ENCODE assay signal across 3 cellular contexts in the genomic region with DNA sequence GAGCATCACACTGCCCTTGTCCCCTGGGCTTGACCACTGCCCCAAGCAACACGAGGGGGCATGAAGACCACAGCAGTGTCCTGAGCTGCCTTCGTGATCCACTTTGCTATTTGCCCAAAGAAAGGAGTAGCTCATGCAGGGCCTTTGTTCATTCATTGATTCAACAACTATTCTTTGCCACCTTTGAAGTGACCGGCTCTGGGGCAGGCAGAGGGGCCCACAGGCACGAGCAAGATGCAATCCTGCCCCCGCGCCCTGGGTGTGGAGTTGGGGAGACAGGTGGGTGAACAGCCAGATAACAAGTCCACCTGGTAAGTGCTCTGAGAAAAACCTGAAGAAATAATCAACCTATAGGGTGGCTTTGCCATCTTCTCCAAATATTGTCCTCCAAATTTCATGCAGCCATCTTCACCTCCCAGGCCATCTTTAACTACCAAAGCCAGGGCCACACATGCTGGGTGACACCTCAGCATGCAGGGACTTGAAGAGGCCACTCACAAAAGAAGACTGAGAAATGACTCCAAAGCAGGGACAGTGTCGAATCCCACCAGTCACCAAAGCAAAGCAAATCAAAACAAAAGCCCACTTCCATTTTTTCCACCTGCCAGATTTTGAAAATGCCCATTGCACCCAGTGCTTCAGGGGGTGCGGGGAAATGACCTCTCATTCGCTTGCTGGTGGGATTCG.
TF ChIP-seq lines count a peak whose summit lies in the region.

No MANE protein-coding gene starts in this region.

TF ChIP-seq in SK-N-SH, 30 proteins besides CTCF, POLR2A, EP300 and RAD21:
- TF ChIP-seq FOSL2 (IDR thresholded peaks at IDR 0.05; ENCODE audit: borderline replicate concordance, low read depth), result no peak
- TF ChIP-seq MEF2A (IDR thresholded peaks at IDR 0.05; ENCODE audit: borderline replicate concordance, low read depth), result no peak

TF ChIP-seq in SK-N-SH treated with all-trans-retinoic acid at 6 μM for 48 hours, 23 proteins besides CTCF, POLR2A, EP300 and RAD21:
- TF ChIP-seq GLIS3 (CRISPR knock-in tag; IDR thresholded peaks at IDR 0.05) (no peak), PPARA (CRISPR knock-in tag; IDR thresholded peaks at IDR 0.05; ENCODE audit: borderline replicate concordance) (no peak), CSDC2 (CRISPR knock-in tag; IDR thresholded peaks at IDR 0.05) (no peak), ZC3H10 (CRISPR knock-in tag; IDR thresholded peaks at IDR 0.05) (no peak), ESRRG (CRISPR knock-in tag; IDR thresholded peaks at IDR 0.05) (no peak), ZFP30 (CRISPR knock-in tag; IDR thresholded peaks at IDR 0.05) (no peak), ZFP3 (CRISPR knock-in tag; IDR thresholded peaks at IDR 0.05) (no peak), ZNF565 (CRISPR knock-in tag; conservative IDR thresholded peaks at IDR 0.05; ENCODE audit: low read depth) (no peak), OSR1 (CRISPR knock-in tag; IDR thresholded peaks at IDR 0.05) (no peak), ARNTL (CRISPR knock-in tag; IDR thresholded peaks at IDR 0.05; ENCODE audit: borderline replicate concordance, low read depth) (no peak), ZNF8 (CRISPR knock-in tag; IDR thresholded peaks at IDR 0.05) (no peak), ZNF70 (CRISPR knock-in tag; IDR thresholded peaks at IDR 0.05) (no peak), SNAI2 (CRISPR knock-in tag; IDR thresholded peaks at IDR 0.05) (no peak), ISL1 (CRISPR knock-in tag; IDR thresholded peaks at IDR 0.05) (no peak), TCF4 (CRISPR knock-in tag; IDR thresholded peaks at IDR 0.05; ENCODE audit: borderline replicate concordance) (no peak)
- TF ChIP-seq, protein P1, sequence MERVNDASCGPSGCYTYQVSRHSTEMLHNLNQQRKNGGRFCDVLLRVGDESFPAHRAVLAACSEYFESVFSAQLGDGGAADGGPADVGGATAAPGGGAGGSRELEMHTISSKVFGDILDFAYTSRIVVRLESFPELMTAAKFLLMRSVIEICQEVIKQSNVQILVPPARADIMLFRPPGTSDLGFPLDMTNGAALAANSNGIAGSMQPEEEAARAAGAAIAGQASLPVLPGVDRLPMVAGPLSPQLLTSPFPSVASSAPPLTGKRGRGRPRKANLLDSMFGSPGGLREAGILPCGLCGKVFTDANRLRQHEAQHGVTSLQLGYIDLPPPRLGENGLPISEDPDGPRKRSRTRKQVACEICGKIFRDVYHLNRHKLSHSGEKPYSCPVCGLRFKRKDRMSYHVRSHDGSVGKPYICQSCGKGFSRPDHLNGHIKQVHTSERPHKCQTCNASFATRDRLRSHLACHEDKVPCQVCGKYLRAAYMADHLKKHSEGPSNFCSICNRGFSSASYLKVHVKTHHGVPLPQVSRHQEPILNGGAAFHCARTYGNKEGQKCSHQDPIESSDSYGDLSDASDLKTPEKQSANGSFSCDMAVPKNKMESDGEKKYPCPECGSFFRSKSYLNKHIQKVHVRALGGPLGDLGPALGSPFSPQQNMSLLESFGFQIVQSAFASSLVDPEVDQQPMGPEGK (CRISPR knock-in tag; IDR thresholded peaks at IDR 0.05; ENCODE audit: borderline replicate concordance), result no peak
- TF ChIP-seq, protein P2, sequence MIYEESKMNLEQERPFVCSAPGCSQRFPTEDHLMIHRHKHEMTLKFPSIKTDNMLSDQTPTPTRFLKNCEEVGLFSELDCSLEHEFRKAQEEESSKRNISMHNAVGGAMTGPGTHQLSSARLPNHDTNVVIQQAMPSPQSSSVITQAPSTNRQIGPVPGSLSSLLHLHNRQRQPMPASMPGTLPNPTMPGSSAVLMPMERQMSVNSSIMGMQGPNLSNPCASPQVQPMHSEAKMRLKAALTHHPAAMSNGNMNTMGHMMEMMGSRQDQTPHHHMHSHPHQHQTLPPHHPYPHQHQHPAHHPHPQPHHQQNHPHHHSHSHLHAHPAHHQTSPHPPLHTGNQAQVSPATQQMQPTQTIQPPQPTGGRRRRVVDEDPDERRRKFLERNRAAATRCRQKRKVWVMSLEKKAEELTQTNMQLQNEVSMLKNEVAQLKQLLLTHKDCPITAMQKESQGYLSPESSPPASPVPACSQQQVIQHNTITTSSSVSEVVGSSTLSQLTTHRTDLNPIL (CRISPR knock-in tag; IDR thresholded peaks at IDR 0.05; ENCODE audit: low read depth), result no peak

TF ChIP-seq in A549, 52 proteins besides CTCF, POLR2A, EP300 and RAD21:
- TF ChIP-seq ESRRA (IDR thresholded peaks at IDR 0.05; ENCODE audit: borderline replicate concordance, low read length) (no peak), ZFP36 (IDR thresholded peaks at IDR 0.05; ENCODE audit: borderline replicate concordance, partially characterized antibody) (no peak), JUNB (IDR thresholded peaks at IDR 0.05) (no peak), POLR2AphosphoS2 (conservative IDR thresholded peaks at IDR 0.05; ENCODE audit: low read length) (no peak), CHD2 (IDR thresholded peaks at IDR 0.05; ENCODE audit: low read length, partially characterized antibody) (no peak), TFCP2L1 (CRISPR knock-in tag; IDR thresholded peaks at IDR 0.05) (no peak), KDM5A (IDR thresholded peaks at IDR 0.05) (no peak), BHLHE40 (IDR thresholded peaks at IDR 0.05; ENCODE audit: low read depth, low read length) (no peak), ZC3H11A (IDR thresholded peaks at IDR 0.05) (no peak)
- TF ChIP-seq, protein P3, sequence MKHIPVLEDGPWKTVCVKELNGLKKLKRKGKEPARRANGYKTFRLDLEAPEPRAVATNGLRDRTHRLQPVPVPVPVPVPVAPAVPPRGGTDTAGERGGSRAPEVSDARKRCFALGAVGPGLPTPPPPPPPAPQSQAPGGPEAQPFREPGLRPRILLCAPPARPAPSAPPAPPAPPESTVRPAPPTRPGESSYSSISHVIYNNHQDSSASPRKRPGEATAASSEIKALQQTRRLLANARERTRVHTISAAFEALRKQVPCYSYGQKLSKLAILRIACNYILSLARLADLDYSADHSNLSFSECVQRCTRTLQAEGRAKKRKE (CRISPR knock-in tag; IDR thresholded peaks at IDR 0.05; ENCODE audit: low read depth), result no peak
- TF ChIP-seq, protein P4, sequence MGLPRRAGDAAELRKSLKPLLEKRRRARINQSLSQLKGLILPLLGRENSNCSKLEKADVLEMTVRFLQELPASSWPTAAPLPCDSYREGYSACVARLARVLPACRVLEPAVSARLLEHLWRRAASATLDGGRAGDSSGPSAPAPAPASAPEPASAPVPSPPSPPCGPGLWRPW (IDR thresholded peaks at IDR 0.05), result no peak
TF ChIP-seq in A549: peak in this region for 0.
